ENCODE assay signal across 1 cellular context in the genomic region with DNA sequence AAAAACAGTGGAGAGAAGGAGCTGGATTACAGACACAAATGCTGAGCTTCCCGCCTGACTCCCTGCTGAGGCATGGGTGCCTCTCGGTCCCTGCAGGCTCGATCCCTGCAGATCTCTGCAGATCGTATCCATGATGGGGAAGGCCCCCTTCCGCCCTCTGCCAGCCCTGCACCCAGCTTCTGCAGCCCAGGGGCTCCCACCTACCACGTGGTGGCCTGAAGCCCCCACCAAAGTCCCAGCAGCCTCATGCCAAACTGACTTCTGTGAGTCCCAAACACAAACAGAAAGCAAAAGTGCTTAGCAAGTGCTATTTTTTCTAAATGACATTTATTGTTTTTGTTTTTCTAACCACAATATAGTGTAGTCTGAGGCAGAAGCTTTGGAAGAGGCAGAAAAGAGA.
TF ChIP-seq lines count a peak whose summit lies in the region.

No MANE protein-coding gene starts in this region.

TF ChIP-seq in GM23338, 12 proteins besides CTCF, POLR2A, EP300 and RAD21 (continued from another document):
- TF ChIP-seq, protein P1, sequence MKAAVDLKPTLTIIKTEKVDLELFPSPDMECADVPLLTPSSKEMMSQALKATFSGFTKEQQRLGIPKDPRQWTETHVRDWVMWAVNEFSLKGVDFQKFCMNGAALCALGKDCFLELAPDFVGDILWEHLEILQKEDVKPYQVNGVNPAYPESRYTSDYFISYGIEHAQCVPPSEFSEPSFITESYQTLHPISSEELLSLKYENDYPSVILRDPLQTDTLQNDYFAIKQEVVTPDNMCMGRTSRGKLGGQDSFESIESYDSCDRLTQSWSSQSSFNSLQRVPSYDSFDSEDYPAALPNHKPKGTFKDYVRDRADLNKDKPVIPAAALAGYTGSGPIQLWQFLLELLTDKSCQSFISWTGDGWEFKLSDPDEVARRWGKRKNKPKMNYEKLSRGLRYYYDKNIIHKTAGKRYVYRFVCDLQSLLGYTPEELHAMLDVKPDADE (IDR thresholded peaks at IDR 0.05), result no peak
- TF ChIP-seq, protein P2, sequence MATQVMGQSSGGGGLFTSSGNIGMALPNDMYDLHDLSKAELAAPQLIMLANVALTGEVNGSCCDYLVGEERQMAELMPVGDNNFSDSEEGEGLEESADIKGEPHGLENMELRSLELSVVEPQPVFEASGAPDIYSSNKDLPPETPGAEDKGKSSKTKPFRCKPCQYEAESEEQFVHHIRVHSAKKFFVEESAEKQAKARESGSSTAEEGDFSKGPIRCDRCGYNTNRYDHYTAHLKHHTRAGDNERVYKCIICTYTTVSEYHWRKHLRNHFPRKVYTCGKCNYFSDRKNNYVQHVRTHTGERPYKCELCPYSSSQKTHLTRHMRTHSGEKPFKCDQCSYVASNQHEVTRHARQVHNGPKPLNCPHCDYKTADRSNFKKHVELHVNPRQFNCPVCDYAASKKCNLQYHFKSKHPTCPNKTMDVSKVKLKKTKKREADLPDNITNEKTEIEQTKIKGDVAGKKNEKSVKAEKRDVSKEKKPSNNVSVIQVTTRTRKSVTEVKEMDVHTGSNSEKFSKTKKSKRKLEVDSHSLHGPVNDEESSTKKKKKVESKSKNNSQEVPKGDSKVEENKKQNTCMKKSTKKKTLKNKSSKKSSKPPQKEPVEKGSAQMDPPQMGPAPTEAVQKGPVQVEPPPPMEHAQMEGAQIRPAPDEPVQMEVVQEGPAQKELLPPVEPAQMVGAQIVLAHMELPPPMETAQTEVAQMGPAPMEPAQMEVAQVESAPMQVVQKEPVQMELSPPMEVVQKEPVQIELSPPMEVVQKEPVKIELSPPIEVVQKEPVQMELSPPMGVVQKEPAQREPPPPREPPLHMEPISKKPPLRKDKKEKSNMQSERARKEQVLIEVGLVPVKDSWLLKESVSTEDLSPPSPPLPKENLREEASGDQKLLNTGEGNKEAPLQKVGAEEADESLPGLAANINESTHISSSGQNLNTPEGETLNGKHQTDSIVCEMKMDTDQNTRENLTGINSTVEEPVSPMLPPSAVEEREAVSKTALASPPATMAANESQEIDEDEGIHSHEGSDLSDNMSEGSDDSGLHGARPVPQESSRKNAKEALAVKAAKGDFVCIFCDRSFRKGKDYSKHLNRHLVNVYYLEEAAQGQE (IDR thresholded peaks at IDR 0.05; ENCODE audit: unreplicated experiment), result no peak
- TF ChIP-seq EZH2 (IDR thresholded peaks at IDR 0.05; ENCODE audit: low read depth, unreplicated experiment) (no peak), POLR2AphosphoS5 (IDR thresholded peaks at IDR 0.05; ENCODE audit: low read depth) (no peak)
